23 cellular contexts compared by ENCODE assay signal in genomic region chr5:171808951-171809350, GRCh38. TPM values are rescaled to one million over a fixed set of nuclear protein-coding genes. Genes with fewer than 3 reads are reported as not detected.
DNase-seq lines count a peak whose midpoint lies in the region; ATAC-seq, FAIRE-seq and TF ChIP-seq lines count a peak whose summit lies in the region.
"Had no signal": no experiment of that assay in that cellular context is flagged by ENCODE, and none has a peak within 500 bp of the region (broad histone marks: within the 10 kb centered on the region; RNA-seq: fewer than 3 reads in every experiment).

No MANE protein-coding gene starts in this region.

- H3K23me2 ChIP-seq in H1 (ENCODE audit: low read depth, low read length), result no peaks in the 10 kb centered on the region

- intact Hi-C loops in right lobe of liver (cut with DNase I), result no loop called here

- H3K18ac ChIP-seq in H1 (ENCODE audit: extremely low read depth, low read length), result no peak overlapping the region

- POLR2A ChIA-PET in H1 (lab: Charles Lee; ENCODE audit: partially characterized antibody), result no interaction called here

- no peak overlapping the region for H3K14ac ChIP-seq in H1 (ENCODE audit: insufficient read length)

- H3K9ac ChIP-seq in H1 (replicated peaks in 1 of 4; ENCODE audit: extremely low read depth in 1 of 4, low read depth in 3 of 4, low read length in 3 of 4), result no peak overlapping the region

- H3K27me3 ChIP-seq in RWPE2 (ENCODE audit: insufficient read depth, poor library complexity, severe bottlenecking), result peaks cover 44% of the 10 kb centered on the region
- H3K27me3 ChIP-seq in H1 (replicated peaks in 1 of 4; ENCODE audit: control insufficient read depth in 3 of 4, extremely low read depth in 1 of 4, insufficient read depth in 3 of 4, low read length in 3 of 4), result peaks cover 0 to 7% (median 2%) of the 10 kb centered on the region in 4 experiments; a peak in 4 of 7 replicates
- no peaks in the 10 kb centered on the region for H3K27me3 ChIP-seq in right lobe of liver
- H3K27me3 ChIP-seq in WERI-Rb-1 (ENCODE audit: insufficient read depth, low read depth, severe bottlenecking), result peaks cover 58% of the 10 kb centered on the region

- no peak overlapping the region for H2BK15ac ChIP-seq in H1 (ENCODE audit: low read length)

- H4K8ac ChIP-seq in H1 (ENCODE audit: extremely low read depth, insufficient read depth, low read length), result no peak overlapping the region

- no peak overlapping the region for H4K91ac ChIP-seq in H1 (replicated peaks; ENCODE audit: insufficient read length, low read length)

- no peak for TF ChIP-seq RAD21 in H1 (IDR thresholded peaks at IDR 0.05 in 1 of 2, conservative IDR thresholded peaks at IDR 0.05 in 1 of 2; ENCODE audit: low read depth in 2 of 2, low read length in 2 of 2)

- DNase-seq in GM04503 (ENCODE audit: low read depth), result peak; percentile 53
- no peak for DNase-seq in RWPE2 (ENCODE audit: low spot score)
- DNase-seq in H1 (ENCODE audit: low read depth in 1 of 2, low spot score in 2 of 2), result no peak
- DNase-seq in skeletal muscle cell (ENCODE audit: low read depth), result peak; percentile 6
- no peak for DNase-seq in right lobe of liver
- no peak for DNase-seq in HT-29 (ENCODE audit: low spot score)
- no peak for DNase-seq in WERI-Rb-1
- DNase-seq: activated CD4-positive, alpha-beta T cell treated with anti-CD3 and anti-CD28 coated beads, Interleukin-2, amount 10 ng/mL, durations not matched to agents 24 days and 14 days; activated naive CD8-positive, alpha-beta T cell treated with anti-CD3 and anti-CD28 coated beads for 36 hours; caudate nucleus; DMS79 treated with DMSO at 0.1 percent for 48 hours; effector CD8-positive, alpha-beta T cell; heart right ventricle; NCI-H1436; NCI-H2171; NCI-H69; stimulated activated CD4-positive, alpha-beta T cell treated with anti-CD3 and anti-CD28 coated beads, Interleukin-4, amount 100 ng/mL, for 24 hours; stomach had no signal

- H3K4me1 ChIP-seq in RWPE2 (ENCODE audit: insufficient read depth, poor library complexity, severe bottlenecking) (no peaks in the 10 kb centered on the region), H1 (replicated peaks in 1 of 4; ENCODE audit: control insufficient read depth in 3 of 4, insufficient read depth in 4 of 4, low read length in 3 of 4) (peaks cover 4 to 14% (median 8%) of the 10 kb centered on the region in 4 experiments; a peak in 6 of 7 replicates), right lobe of liver (no peaks in the 10 kb centered on the region)
- H3K4me1 ChIP-seq: heart right ventricle had no signal

- no peak overlapping the region for H2BK20ac ChIP-seq in H1 (ENCODE audit: low read length)

- H4K20me1 ChIP-seq in H1 (replicated peaks in 1 of 2; ENCODE audit: control insufficient read depth in 1 of 2, insufficient read depth in 2 of 2, low read length in 2 of 2), result no peaks in the 10 kb centered on the region

- TF ChIP-seq POLR2A in H1 (IDR thresholded peaks at IDR 0.05; ENCODE audit: control extremely low read depth in 1 of 2, low read depth in 2 of 2, low read length in 2 of 2) (no peak), right lobe of liver (IDR thresholded peaks at IDR 0.05) (no peak)

- H3K56ac ChIP-seq in H1 (replicated peaks; ENCODE audit: insufficient read length, low read depth, low read length), result no peak overlapping the region

- H3K36me3 ChIP-seq in RWPE2 (ENCODE audit: low read depth) (no peaks in the 10 kb centered on the region), H1 (ENCODE audit: control insufficient read depth in 2 of 4, insufficient read depth in 4 of 4, low read length in 3 of 4) (no peaks in the 10 kb centered on the region), right lobe of liver (no peaks in the 10 kb centered on the region), WERI-Rb-1 (no peaks in the 10 kb centered on the region)
- H3K36me3 ChIP-seq: esophagus muscularis mucosa, heart right ventricle, stomach had no signal

- CTCF ChIA-PET in H1 (lab: Charles Lee; ENCODE audit: partially characterized antibody), result interaction anchor here (0.6 to 0.7 kb wide), 2 partner anchors 36 to 251 kb away, joined by 3 read pairs; no protein-coding TSS in a partner anchor

- H3K9me3 ChIP-seq in RWPE2 (ENCODE audit: severe bottlenecking) (no peaks in the 10 kb centered on the region), H1 (ENCODE audit: insufficient read depth in 2 of 2, low read depth in 1 of 2, low read length in 1 of 2) (no peaks in the 10 kb centered on the region; a peak in 1 of 4 replicates), right lobe of liver (no peaks in the 10 kb centered on the region), WERI-Rb-1 (ENCODE audit: severe bottlenecking) (peaks cover 2% of the 10 kb centered on the region)

- no peak overlapping the region for H4K5ac ChIP-seq in H1 (ENCODE audit: insufficient read length, low read depth, low read length)

- H3K4ac ChIP-seq in H1 (replicated peaks; ENCODE audit: insufficient read length, low read depth, low read length), result no peak overlapping the region

- ATAC-seq in RWPE2 (ENCODE audit: low read depth) (0 out of 3 replicates have a peak, but pooled peaks have one; percentile 30), right lobe of liver (no peak), HG03442 (IDR thresholded peaks at IDR 0.05; ENCODE audit: unreplicated experiment) (no peak)
- ATAC-seq: Right ventricle myocardium inferior had no signal

- no peak for FAIRE-seq in H1 (lab: Jason Lieb, UNC)

- TF ChIP-seq CTCF in RWPE2 (IDR thresholded peaks at IDR 0.05; ENCODE audit: poor library complexity, severe bottlenecking) (no peak), H1 (IDR thresholded peaks at IDR 0.05; ENCODE audit: control extremely low read depth in 1 of 3, insufficient read depth in 1 of 3, low read depth in 1 of 3, low read length in 3 of 3) (no peak), right lobe of liver (IDR thresholded peaks at IDR 0.05) (no peak), WERI-Rb-1 (IDR thresholded peaks at IDR 0.05; ENCODE audit: low read depth, low read length) (no peak)

- no peak overlapping the region for H2BK120ac ChIP-seq in H1 (replicated peaks; ENCODE audit: low read depth, low read length)

- H3K4me2 ChIP-seq in H1 (ENCODE audit: insufficient read depth in 1 of 2, low read depth in 2 of 2, low read length in 2 of 2), result no peak overlapping the region

- TF ChIP-seq EP300 in H1 (IDR thresholded peaks at IDR 0.05; ENCODE audit: borderline replicate concordance in 1 of 2, low read depth in 2 of 2, low read length in 2 of 2), result no peak

- no peak overlapping the region for H2AK5ac ChIP-seq in H1 (ENCODE audit: low read depth, low read length)

- H3K4me3 ChIP-seq in RWPE2 (ENCODE audit: severe bottlenecking), result no peak overlapping the region
- no peak overlapping the region for H3K4me3 ChIP-seq in H1 (ENCODE audit: extremely low read depth in 1 of 4, insufficient read depth in 2 of 4, low read depth in 3 of 4, low read length in 4 of 4)
- H3K4me3 ChIP-seq in skeletal muscle cell (ENCODE audit: low read depth, low read length), result no peak overlapping the region
- H3K4me3 ChIP-seq in right lobe of liver, result no peak overlapping the region
- no peak overlapping the region for H3K4me3 ChIP-seq in WERI-Rb-1 (ENCODE audit: low read depth, low read length)
- H3K4me3 ChIP-seq: esophagus muscularis mucosa, heart right ventricle, stomach had no signal

- H3K27ac ChIP-seq in RWPE2 (ENCODE audit: poor library complexity, severe bottlenecking) (no peak overlapping the region), H1 (ENCODE audit: low read depth, low read length) (no peak overlapping the region), right lobe of liver (no peak overlapping the region), WERI-Rb-1 (no peak overlapping the region)
- H3K27ac ChIP-seq: esophagus muscularis mucosa, heart right ventricle, stomach had no signal

- no peak overlapping the region for H2BK5ac ChIP-seq in H1 (ENCODE audit: low read depth, low read length)

- H2AFZ ChIP-seq in H1 (ENCODE audit: low read length), result no peak overlapping the region

- H3K23ac ChIP-seq in H1 (ENCODE audit: insufficient read length), result no peak overlapping the region

- peak overlapping the region; percentile 65; the same call in 1 of the 2 replicates for H2BK12ac ChIP-seq in H1 (ENCODE audit: low read depth, low read length)

- no peaks in the 10 kb centered on the region for H3K79me1 ChIP-seq in H1 (ENCODE audit: low read depth, low read length)

- H3K79me2 ChIP-seq in H1 (ENCODE audit: control insufficient read depth in 1 of 2, insufficient read depth in 2 of 2, low read length in 2 of 2), result no peaks in the 10 kb centered on the region

TF ChIP-seq in H1, 55 proteins besides CTCF, POLR2A, EP300 and RAD21 (continues in another document):
- TF ChIP-seq NANOG (IDR thresholded peaks at IDR 0.05; ENCODE audit: insufficient read depth, low read depth, low read length, poor library complexity, severe bottlenecking) (no peak), KDM5A (IDR thresholded peaks at IDR 0.05; ENCODE audit: low read length) (no peak)

RNA-seq across cellular contexts. Expression of gene SMIM23, which starts 23.3 kb away (rescaled TPM):
- total RNA-seq in H1 (2021; fragmentation: NEBNext Ultra II Directional; extraction: Animal tissue kit (Norgen Biotek cat#: 25700)), result not detected in 2 replicates
- polyA plus RNA-seq in H1 (2011; rRNA removed), result not detected in 2 replicates
- polyA plus RNA-seq in H1 (2011; cell fraction: cytosol; rRNA removed), result not detected
- not detected for polyA plus RNA-seq in H1 (2011; cell fraction: nucleus; rRNA removed)
- polyA plus RNA-seq in H1 (2012, experiment 1 of 2), result not detected in 4 replicates
- polyA plus RNA-seq in H1 (2012, experiment 2 of 2), result not detected
- polyA plus RNA-seq in H1 (2013, experiment 1 of 2), result not detected
- polyA plus RNA-seq in H1 (2013, experiment 2 of 2), result not detected
- polyA minus RNA-seq in H1 (2011; rRNA and poly(A)+ RNA removed), result not detected in 2 replicates
- not detected for polyA minus RNA-seq in H1 (2011; cell fraction: cytosol; rRNA and poly(A)+ RNA removed)
- polyA minus RNA-seq in H1 (2011; cell fraction: nucleus; rRNA and poly(A)+ RNA removed), result not detected
- total RNA-seq in right lobe of liver, result not detected
- total RNA-seq in HT-29 (2014; rRNA removed; shearing (Covaris generic)), result not detected in 2 replicates
- total RNA-seq: activated CD4-positive, alpha-beta T cell treated with anti-CD3 and anti-CD28 coated beads, Interleukin-2, amount 10 ng/mL, durations not matched to agents 24 days and 14 days; activated naive CD8-positive, alpha-beta T cell treated with anti-CD3 and anti-CD28 coated beads for 36 hours; esophagus muscularis mucosa; heart right ventricle; liver; pulmonary artery endothelial cell; Right ventricle myocardium inferior; stomach had no signal
- polyA plus RNA-seq: heart right ventricle, liver, stomach had no signal

Comparison
In these comparisons a context has a peak if more than half of its experiments do, and no peak if none do; other contexts are left out.
1. DNase-seq: peak in GM04503 (single experiment) and skeletal muscle cell (single experiment); none in RWPE2 (single experiment), H1 (0 of 2), right lobe of liver (0 of 3), HT-29 (single experiment) and WERI-Rb-1 (single experiment).